ENCODE assay signal across 15 cellular contexts in the genomic region with DNA sequence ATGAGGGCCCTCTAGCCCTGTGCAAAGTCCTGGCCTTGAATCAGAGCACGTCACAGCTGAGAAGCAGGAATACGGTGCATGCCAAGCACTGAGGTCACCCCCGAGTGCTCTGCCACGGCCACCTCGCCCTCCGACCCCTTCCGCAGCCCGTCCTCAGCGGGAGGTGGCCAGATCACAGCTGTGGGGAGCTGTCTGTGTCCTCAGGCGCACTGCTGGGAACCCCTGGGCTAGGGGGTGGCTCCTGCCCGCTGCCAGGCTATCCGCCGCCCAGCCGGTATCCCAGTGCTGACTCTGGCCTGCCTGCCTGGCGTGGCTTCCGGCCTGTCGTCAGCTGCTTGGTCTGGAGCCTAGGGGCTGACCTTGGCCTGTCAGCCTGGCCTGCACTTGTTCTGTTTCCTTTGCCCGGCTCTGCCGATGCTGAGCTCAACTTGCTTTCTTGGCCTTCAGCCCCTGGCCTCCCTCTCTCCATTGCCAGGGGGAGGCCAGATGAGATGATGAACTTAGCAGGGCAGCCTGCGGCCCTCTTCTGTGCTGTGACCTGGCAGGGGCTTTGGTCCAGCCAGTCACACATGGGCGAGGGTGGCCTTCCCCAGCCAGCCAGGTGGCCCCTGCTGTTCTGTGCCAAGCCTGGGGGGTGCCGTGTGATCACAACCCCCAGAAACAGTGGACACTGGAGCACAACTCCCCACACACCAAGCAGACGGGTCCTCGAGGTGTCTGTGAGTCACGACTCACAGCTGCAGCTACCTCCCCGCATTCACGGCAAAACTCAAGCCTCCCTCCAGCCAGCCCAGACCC.
DNase-seq lines count a peak whose midpoint lies in the region; ATAC-seq, FAIRE-seq and TF ChIP-seq lines count a peak whose summit lies in the region.
"Had no signal": no experiment of that assay in that cellular context is flagged by ENCODE, and none has a peak within 500 bp of the region (broad histone marks: within the 10 kb centered on the region; RNA-seq: fewer than 3 reads in every experiment).

No MANE protein-coding gene starts in this region.

- no peak overlapping the region for H3K4me2 ChIP-seq in SK-N-SH

- H2AFZ ChIP-seq in SK-N-SH (ENCODE audit: low read depth), result no peak overlapping the region

- no peaks in the 10 kb centered on the region for H3F3A ChIP-seq in SK-N-SH (replicated peaks; ENCODE audit: insufficient read depth)

- TF ChIP-seq EP300 in SK-N-SH (IDR thresholded peaks at IDR 0.05; ENCODE audit: borderline replicate concordance in 1 of 2, low read depth in 1 of 2, low read length in 1 of 2), result no peak
- peak; percentile 13 for TF ChIP-seq EP300 in ovary (IDR thresholded peaks at IDR 0.05)

- TF ChIP-seq CTCF in SK-N-SH (IDR thresholded peaks at IDR 0.05) (no peak), right atrium auricular region (IDR thresholded peaks at IDR 0.05) (no peak), ovary (IDR thresholded peaks at IDR 0.05) (no peak), D721Med (IDR thresholded peaks at IDR 0.05; ENCODE audit: insufficient read depth, missing control alignments) (no peak)

- 82% methylated on average over 10 of the region's 27 CpGs for WGBS in SK-N-SH (ENCODE audit: low lambda C conversion rate)
- 25 to 28% (median 27%) methylated on average over 26 to 27 of the region's 27 CpGs for WGBS in ovary, 3 donors

- H3K9me2 ChIP-seq in SK-N-SH, result no peaks in the 10 kb centered on the region

- intact Hi-C loops in ovary (cut with DNase I), result no loop called here

- no peak; the same call in 2 of the 3 replicates for ATAC-seq in SK-N-SH treated with all-trans-retinoic acid at 6 μM for 48 hours
- no peak for ATAC-seq in GM21529 (IDR thresholded peaks at IDR 0.05; ENCODE audit: unreplicated experiment)

- H3K9ac ChIP-seq in SK-N-SH, result no peak overlapping the region

- no peak for TF ChIP-seq RAD21 in SK-N-SH (IDR thresholded peaks at IDR 0.05; ENCODE audit: low read length)

- H4K20me1 ChIP-seq in SK-N-SH (ENCODE audit: insufficient read depth), result no peaks in the 10 kb centered on the region

- no peak for TF ChIP-seq POLR2A in ovary (IDR thresholded peaks at IDR 0.05)

- H3K79me2 ChIP-seq in SK-N-SH (ENCODE audit: insufficient read depth), result no peaks in the 10 kb centered on the region

- H3K4me3 ChIP-seq in SK-N-SH (ENCODE audit: low read depth in 2 of 2, low read length in 1 of 2), result no peak overlapping the region
- no peak overlapping the region for H3K4me3 ChIP-seq in right atrium auricular region
- no peak overlapping the region for H3K4me3 ChIP-seq in ovary

- FAIRE-seq in D721Med (lab: Jason Lieb, UNC), result no peak
- FAIRE-seq: H54 had no signal

- H3K4me1 ChIP-seq in SK-N-SH (ENCODE audit: control insufficient read depth in 1 of 2, insufficient read depth in 2 of 2, low read depth in 1 of 2, low read length in 1 of 2) (peaks cover 0 to 11% of the 10 kb centered on the region in 2 experiments; a peak in 1 of 4 replicates), right atrium auricular region (peaks cover 0 to 35% of the 10 kb centered on the region in 2 donors), ovary (ENCODE audit: insufficient read depth) (peaks cover 19% of the 10 kb centered on the region)

- H3K27ac ChIP-seq in SK-N-SH (ENCODE audit: low read depth in 2 of 2, low read length in 1 of 2) (no peak overlapping the region), right atrium auricular region (peak overlapping the region; percentile 78 to 92), ovary (peak overlapping the region; percentile 64 to 67)
- H3K27ac ChIP-seq: 22Rv1 had no signal

- H3K9me3 ChIP-seq in SK-N-SH (no peaks in the 10 kb centered on the region), right atrium auricular region (no peaks in the 10 kb centered on the region), ovary (no peaks in the 10 kb centered on the region)

- POLR2A ChIA-PET in SK-N-SH (lab: Yijun Ruan, JAX), result no interaction called here

- CTCF ChIA-PET in SK-N-SH (lab: Yijun Ruan, JAX), result interaction anchor here (0.8 to 4.6 kb wide), 8 partner anchors 9 to 180 kb away, joined by 3 to 26 read pairs (median 4); no protein-coding TSS in a partner anchor

- H3K36me3 ChIP-seq in SK-N-SH (replicated peaks in 1 of 2; ENCODE audit: control insufficient read depth in 1 of 2, insufficient read depth in 2 of 2, low read length in 1 of 2) (no peaks in the 10 kb centered on the region), right atrium auricular region (no peaks in the 10 kb centered on the region), ovary (no peaks in the 10 kb centered on the region)

- H3K27me3 ChIP-seq in SK-N-SH (ENCODE audit: insufficient read depth) (no peaks in the 10 kb centered on the region), right atrium auricular region (no peaks in the 10 kb centered on the region), ovary (no peaks in the 10 kb centered on the region)

- peak; percentile 48 for DNase-seq in SK-N-SH
- DNase-seq in right atrium auricular region (ENCODE audit: low spot score), result peak; percentile 88
- peak; percentile 83 to 91 (median 86) for DNase-seq in ovary
- no peak for DNase-seq in D721Med (ENCODE audit: insufficient read length, low spot score)
- DNase-seq in cortex of kidney (lab: John Stamatoyannopoulos, UW), result no peak
- no peak for DNase-seq in activated CD4-positive, CD25-positive, alpha-beta regulatory T cell (lab: John Stamatoyannopoulos, UW)
- DNase-seq: activated CD4-positive, CD25-positive, alpha-beta regulatory T cell treated with anti-CD3 and anti-CD28 coated beads, Interleukin-2, amount 50 U/mL, for 72 hours; activated effector memory CD4-positive, alpha-beta T cell treated with anti-CD3 and anti-CD28 coated beads, Interleukin-2, amount 50 U/mL, for 16 hours; KBM-7; NCI-H446; stimulated activated CD8-positive, alpha-beta memory T cell treated with anti-CD3 and anti-CD28 coated beads, Interleukin-4, amount 100 ng/mL, for 48 hours had no signal

TF ChIP-seq in SK-N-SH, 30 proteins besides CTCF, POLR2A, EP300 and RAD21:
- TF ChIP-seq SIN3A (IDR thresholded peaks at IDR 0.05; ENCODE audit: borderline replicate concordance, low read depth, low read length) (no peak), YY1 (IDR thresholded peaks at IDR 0.05; ENCODE audit: low read depth) (no peak), MEF2A (IDR thresholded peaks at IDR 0.05; ENCODE audit: borderline replicate concordance, low read depth) (no peak), RCOR1 (IDR thresholded peaks at IDR 0.05; ENCODE audit: low read length) (no peak), GATA2 (CRISPR knock-in tag; IDR thresholded peaks at IDR 0.05) (no peak), TEAD4 (IDR thresholded peaks at IDR 0.05; ENCODE audit: borderline replicate concordance, insufficient read depth) (no peak), TCF12 (IDR thresholded peaks at IDR 0.05) (no peak), GABPA (IDR thresholded peaks at IDR 0.05; ENCODE audit: low read depth) (no peak), JUND (IDR thresholded peaks at IDR 0.05) (no peak)
- TF ChIP-seq, protein P1, sequence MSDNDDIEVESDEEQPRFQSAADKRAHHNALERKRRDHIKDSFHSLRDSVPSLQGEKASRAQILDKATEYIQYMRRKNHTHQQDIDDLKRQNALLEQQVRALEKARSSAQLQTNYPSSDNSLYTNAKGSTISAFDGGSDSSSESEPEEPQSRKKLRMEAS (IDR thresholded peaks at IDR 0.05; ENCODE audit: low read depth), result no peak
- TF ChIP-seq, protein P2, sequence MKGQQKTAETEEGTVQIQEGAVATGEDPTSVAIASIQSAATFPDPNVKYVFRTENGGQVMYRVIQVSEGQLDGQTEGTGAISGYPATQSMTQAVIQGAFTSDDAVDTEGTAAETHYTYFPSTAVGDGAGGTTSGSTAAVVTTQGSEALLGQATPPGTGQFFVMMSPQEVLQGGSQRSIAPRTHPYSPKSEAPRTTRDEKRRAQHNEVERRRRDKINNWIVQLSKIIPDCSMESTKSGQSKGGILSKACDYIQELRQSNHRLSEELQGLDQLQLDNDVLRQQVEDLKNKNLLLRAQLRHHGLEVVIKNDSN (IDR thresholded peaks at IDR 0.05; ENCODE audit: borderline replicate concordance, low read depth), result no peak

TF ChIP-seq in SK-N-SH treated with all-trans-retinoic acid at 6 μM for 48 hours, 23 proteins besides CTCF, POLR2A, EP300 and RAD21 (continues in another document):
- TF ChIP-seq BACH2 (CRISPR knock-in tag; IDR thresholded peaks at IDR 0.05; ENCODE audit: borderline replicate concordance), result no peak
- no peak for TF ChIP-seq SNAI2 (CRISPR knock-in tag; IDR thresholded peaks at IDR 0.05)
- TF ChIP-seq TOX (CRISPR knock-in tag; IDR thresholded peaks at IDR 0.05; ENCODE audit: borderline replicate concordance), result no peak
- no peak for TF ChIP-seq ZC3H10 (CRISPR knock-in tag; IDR thresholded peaks at IDR 0.05)
- no peak for TF ChIP-seq ZFP3 (CRISPR knock-in tag; IDR thresholded peaks at IDR 0.05)
- TF ChIP-seq ARNTL (CRISPR knock-in tag; IDR thresholded peaks at IDR 0.05; ENCODE audit: borderline replicate concordance, low read depth), result no peak
- no peak for TF ChIP-seq PPARA (CRISPR knock-in tag; IDR thresholded peaks at IDR 0.05; ENCODE audit: borderline replicate concordance)
- TF ChIP-seq, protein P3, sequence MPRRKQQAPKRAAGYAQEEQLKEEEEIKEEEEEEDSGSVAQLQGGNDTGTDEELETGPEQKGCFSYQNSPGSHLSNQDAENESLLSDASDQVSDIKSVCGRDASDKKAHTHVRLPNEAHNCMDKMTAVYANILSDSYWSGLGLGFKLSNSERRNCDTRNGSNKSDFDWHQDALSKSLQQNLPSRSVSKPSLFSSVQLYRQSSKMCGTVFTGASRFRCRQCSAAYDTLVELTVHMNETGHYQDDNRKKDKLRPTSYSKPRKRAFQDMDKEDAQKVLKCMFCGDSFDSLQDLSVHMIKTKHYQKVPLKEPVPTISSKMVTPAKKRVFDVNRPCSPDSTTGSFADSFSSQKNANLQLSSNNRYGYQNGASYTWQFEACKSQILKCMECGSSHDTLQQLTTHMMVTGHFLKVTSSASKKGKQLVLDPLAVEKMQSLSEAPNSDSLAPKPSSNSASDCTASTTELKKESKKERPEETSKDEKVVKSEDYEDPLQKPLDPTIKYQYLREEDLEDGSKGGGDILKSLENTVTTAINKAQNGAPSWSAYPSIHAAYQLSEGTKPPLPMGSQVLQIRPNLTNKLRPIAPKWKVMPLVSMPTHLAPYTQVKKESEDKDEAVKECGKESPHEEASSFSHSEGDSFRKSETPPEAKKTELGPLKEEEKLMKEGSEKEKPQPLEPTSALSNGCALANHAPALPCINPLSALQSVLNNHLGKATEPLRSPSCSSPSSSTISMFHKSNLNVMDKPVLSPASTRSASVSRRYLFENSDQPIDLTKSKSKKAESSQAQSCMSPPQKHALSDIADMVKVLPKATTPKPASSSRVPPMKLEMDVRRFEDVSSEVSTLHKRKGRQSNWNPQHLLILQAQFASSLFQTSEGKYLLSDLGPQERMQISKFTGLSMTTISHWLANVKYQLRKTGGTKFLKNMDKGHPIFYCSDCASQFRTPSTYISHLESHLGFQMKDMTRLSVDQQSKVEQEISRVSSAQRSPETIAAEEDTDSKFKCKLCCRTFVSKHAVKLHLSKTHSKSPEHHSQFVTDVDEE (CRISPR knock-in tag; IDR thresholded peaks at IDR 0.05), result no peak
- TF ChIP-seq ESRRG (CRISPR knock-in tag; IDR thresholded peaks at IDR 0.05), result no peak

Comparison
In these comparisons a context has a peak if more than half of its experiments do, and no peak if none do; other contexts are left out.
1. DNase-seq: peak in SK-N-SH (single experiment), right atrium auricular region (single experiment) and ovary (5 of 5); none in D721Med (single experiment), cortex of kidney (single experiment) and activated CD4-positive, CD25-positive, alpha-beta regulatory T cell (0 of 4).
2. H3K27ac ChIP-seq: peak in right atrium auricular region (2 of 2) and ovary (2 of 2); none in SK-N-SH (0 of 2).